In the genomic region with DNA sequence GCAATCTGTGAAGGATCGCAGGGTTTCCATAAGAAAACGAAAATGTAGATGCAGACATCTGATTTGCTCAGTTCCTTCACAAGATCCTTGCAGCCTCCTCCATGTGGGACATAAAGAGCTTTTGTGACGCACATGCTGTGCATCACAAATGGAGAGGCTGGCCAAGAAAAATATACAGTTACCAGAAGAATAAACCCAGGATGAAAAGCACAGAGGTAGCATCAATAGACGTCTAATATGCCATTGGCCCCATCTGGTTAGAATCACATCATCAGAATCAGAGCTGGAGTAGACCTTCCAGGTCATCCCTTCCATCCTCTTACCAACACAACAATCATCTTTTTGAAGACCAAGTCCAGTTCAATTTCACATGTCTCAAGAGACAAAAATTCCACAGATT, we compare ENCODE assay signal across 28 cellular contexts.
"Had no signal": no experiment of that assay in that cellular context is flagged by ENCODE, and none has a peak within 500 bp of the region (broad histone marks: within the 10 kb centered on the region; RNA-seq: fewer than 3 reads in every experiment).

No MANE protein-coding gene starts in this region.

- H3K27ac ChIP-seq: body of pancreas, colonic mucosa, epithelial cell of prostate, foreskin keratinocyte, gastrocnemius medialis, heart left ventricle, WERI-Rb-1 had no signal

- H3K27ac Mint-ChIP-seq: activated B cell treated with CpG ODN at 0.5 μM for 24 hours; activated CD8-positive, alpha-beta T cell treated with anti-CD3 and anti-CD28 coated beads for 36 hours; activated naive CD8-positive, alpha-beta T cell; activated T-helper 17 cell treated with anti-CD3 and anti-CD28 coated beads, Interleukin-2, amount 50 U/mL, for 72 hours; T-helper 17 cell; T-helper 2 cell treated with Interferon-gamma antibody and Interleukin-4, amounts not matched to agents 5 μg/mL and 100 μg/mL, for 36 hours had no signal

- H3K36me3 ChIP-seq: colonic mucosa, gastrocnemius medialis, heart left ventricle, WERI-Rb-1 had no signal

- DNase-seq: activated B cell treated with CpG ODN at 0.5 μM for 24 hours; activated CD4-positive, alpha-beta T cell treated with anti-CD3 and anti-CD28 coated beads for 48 hours; activated CD4-positive, alpha-beta T cell treated with anti-CD3 and anti-CD28 coated beads, Interleukin-2, amount 50 U/mL, for 1 hour; activated CD4-positive, alpha-beta T cell treated with anti-CD3 and anti-CD28 coated beads, Interleukin-2, amount 50 U/mL, for 48 hours; activated CD8-positive, alpha-beta memory T cell treated with anti-CD3 and anti-CD28 coated beads for 24 hours; activated CD8-positive, alpha-beta T cell treated with anti-CD3 and anti-CD28 coated beads for 36 hours; activated effector memory CD4-positive, alpha-beta T cell treated with Interleukin-2 at 50 U/mL for 16 hours; activated gamma-delta T cell treated with Interleukin-2 at 50 U/mL for 16 hours; activated naive CD4-positive, alpha-beta T cell treated with anti-CD3 and anti-CD28 coated beads, Interleukin-2, amount 50 U/mL, for 16 hours; activated naive CD4-positive, alpha-beta T cell treated with Interleukin-2 at 50 U/mL for 16 hours; activated T-cell treated with anti-CD3 and anti-CD28 coated beads, Interleukin-2, amount 50 U/mL, for 4 hours; amniotic stem cell; anterior cingulate cortex; body of pancreas; caudate nucleus; colonic mucosa; effector CD8-positive, alpha-beta T cell; foreskin keratinocyte; gastrocnemius medialis; glutamatergic neuron; heart left ventricle; T-helper 17 cell; T1000; WERI-Rb-1 had no signal

- H3K4me1 Mint-ChIP-seq: activated B cell treated with CpG ODN at 0.5 μM for 24 hours; activated T-helper 17 cell treated with anti-CD3 and anti-CD28 coated beads, Interleukin-2, amount 50 U/mL, for 72 hours; T-helper 17 cell had no signal

- H3K27me3 Mint-ChIP-seq: activated B cell treated with CpG ODN at 0.5 μM for 24 hours; activated CD8-positive, alpha-beta T cell treated with anti-CD3 and anti-CD28 coated beads for 36 hours; activated naive CD8-positive, alpha-beta T cell; activated T-helper 17 cell treated with anti-CD3 and anti-CD28 coated beads, Interleukin-2, amount 50 U/mL, for 72 hours; T-helper 17 cell had no signal

- H3K4me3 Mint-ChIP-seq: activated B cell treated with CpG ODN at 0.5 μM for 24 hours; activated CD8-positive, alpha-beta T cell treated with anti-CD3 and anti-CD28 coated beads for 36 hours; activated naive CD8-positive, alpha-beta T cell; activated T-cell treated with anti-CD3 and anti-CD28 coated beads, Interleukin-2, amount 50 U/mL, for 4 hours; activated T-helper 17 cell treated with anti-CD3 and anti-CD28 coated beads, Interleukin-2, amount 50 U/mL, for 72 hours; T-helper 17 cell; T-helper 2 cell treated with Interferon-gamma antibody and Interleukin-4, amounts not matched to agents 5 μg/mL and 100 μg/mL, for 36 hours had no signal

- H3K4me1 ChIP-seq: body of pancreas, colonic mucosa, foreskin keratinocyte, gastrocnemius medialis, heart left ventricle had no signal

- H3K9me3 ChIP-seq: body of pancreas, colonic mucosa, gastrocnemius medialis, heart left ventricle had no signal

- H3K36me3 Mint-ChIP-seq: activated naive CD8-positive, alpha-beta T cell had no signal

- H3K4me3 ChIP-seq: body of pancreas, colonic mucosa, gastrocnemius medialis, heart left ventricle had no signal

- H3K27me3 ChIP-seq: body of pancreas, colonic mucosa, foreskin keratinocyte, gastrocnemius medialis, heart left ventricle had no signal

- H3K9me3 Mint-ChIP-seq: activated B cell treated with CpG ODN at 0.5 μM for 24 hours; activated CD8-positive, alpha-beta T cell treated with anti-CD3 and anti-CD28 coated beads for 36 hours; activated T-helper 17 cell treated with anti-CD3 and anti-CD28 coated beads, Interleukin-2, amount 50 U/mL, for 72 hours; T-helper 2 cell treated with Interferon-gamma antibody and Interleukin-4, amounts not matched to agents 5 μg/mL and 100 μg/mL, for 36 hours had no signal
